7 cellular contexts compared by ENCODE assay signal in genomic region chr5:20056933-20057332, GRCh38.
"Had no signal": no experiment of that assay in that cellular context is flagged by ENCODE, and none has a peak within 500 bp of the region (broad histone marks: within the 10 kb centered on the region; RNA-seq: fewer than 3 reads in every experiment).

No MANE protein-coding gene starts in this region.

- H3K9ac ChIP-seq: KMS-11 had no signal

- H3K27ac ChIP-seq: HL-60, KMS-11 had no signal

- H3K4me3 ChIP-seq: K562 had no signal

- ATAC-seq: HepG2, K562 had no signal

- H3K4me2 ChIP-seq: KMS-11 had no signal

- DNase-seq: IMR-90, KBM-7, KG1 had no signal
